ENCODE assay signal across 8 cellular contexts in genomic region chr5:56816546-56817081, GRCh38. TPM values are rescaled to one million over a fixed set of nuclear protein-coding genes. Genes with fewer than 3 reads are reported as not detected.
DNase-seq lines count a peak whose midpoint lies in the region; ATAC-seq, FAIRE-seq and TF ChIP-seq lines count a peak whose summit lies in the region.

No MANE protein-coding gene starts in this region.

- H3K36me3 ChIP-seq in CD8-positive, alpha-beta memory T cell (ENCODE audit: insufficient read depth, low read length), result no peaks in the 10 kb centered on the region
- no peaks in the 10 kb centered on the region for H3K36me3 ChIP-seq in uterus

- TF ChIP-seq POLR2A in uterus (IDR thresholded peaks at IDR 0.05), result no peak

- H3K36me3 Mint-ChIP-seq in CD8-positive, alpha-beta memory T cell, result peaks cover 0 to 18% (median 3%) of the 10 kb centered on the region in 3 donors

- peak overlapping the region; percentile 86 to 98 (median 94) for H3K27ac Mint-ChIP-seq in CD8-positive, alpha-beta memory T cell

- intact Hi-C loops in uterus (cut with DNase I; ENCODE audit: low total_unique reads), result no loop called here

- peak in 1 of 4 experiments; percentile 13 for TF ChIP-seq CTCF in uterus (IDR thresholded peaks at IDR 0.05)

- peak; percentile 49 for ATAC-seq in HG03354 (IDR thresholded peaks at IDR 0.05; ENCODE audit: poor library complexity, severe bottlenecking, unreplicated experiment)

- peaks cover 0 to 4% of the 10 kb centered on the region in 2 donors for H3K27me3 Mint-ChIP-seq in CD8-positive, alpha-beta memory T cell

- CTCF ChIA-PET in CD8-positive, alpha-beta memory T cell (lab: Charles Lee), result no interaction called here

- peaks cover 43 to 59% (median 58%) of the 10 kb centered on the region in 3 donors for H3K4me1 Mint-ChIP-seq in CD8-positive, alpha-beta memory T cell

- peak; percentile 50 to 73 (median 61) for DNase-seq in CD8-positive, alpha-beta memory T cell
- DNase-seq in GM19239 (ENCODE audit: insufficient read length, low spot score) (peak; percentile 51), RPMI8226 (peak; percentile 78), germinal center (ENCODE audit: low spot score) (peak; percentile 69), occipital lobe (lab: John Stamatoyannopoulos, UW) (peak; percentile 47), uterus (peak; percentile 36)
- peak; percentile 63 for DNase-seq in activated naive CD4-positive, alpha-beta T cell treated with Interleukin-2 at 50 U/mL for 16 hours

- H3K4me3 Mint-ChIP-seq in CD8-positive, alpha-beta memory T cell, result peak overlapping the region; percentile 86 to 98 (median 94)

- H3K27ac ChIP-seq in CD8-positive, alpha-beta memory T cell (ENCODE audit: low read depth, low read length), result peak overlapping the region; percentile 72
- H3K27ac ChIP-seq in uterus, result peak overlapping the region; percentile 92

- peak overlapping the region; percentile 84 for H3K4me3 ChIP-seq in CD8-positive, alpha-beta memory T cell (ENCODE audit: low read length)
- H3K4me3 ChIP-seq in uterus, result peak overlapping the region; percentile 65 to 74

- H3K9me3 Mint-ChIP-seq in CD8-positive, alpha-beta memory T cell, result no peaks in the 10 kb centered on the region

- no peaks in the 10 kb centered on the region for H3K9me3 ChIP-seq in CD8-positive, alpha-beta memory T cell (ENCODE audit: low read length)
- no peaks in the 10 kb centered on the region for H3K9me3 ChIP-seq in uterus

- FAIRE-seq in GM19239 (lab: Jason Lieb, UNC), result peak; percentile 57

- peaks cover 36% of the 10 kb centered on the region for H3K4me1 ChIP-seq in CD8-positive, alpha-beta memory T cell (ENCODE audit: insufficient read depth, low read length)
- peaks cover 0 to 8% of the 10 kb centered on the region in 2 donors for H3K4me1 ChIP-seq in uterus

- POLR2A ChIA-PET in CD8-positive, alpha-beta memory T cell (lab: Charles Lee), result no interaction called here

- no peaks in the 10 kb centered on the region for H3K27me3 ChIP-seq in CD8-positive, alpha-beta memory T cell (ENCODE audit: insufficient read depth, low read length, poor library complexity, severe bottlenecking)
- H3K27me3 ChIP-seq in uterus, result no peaks in the 10 kb centered on the region

RNA-seq across cellular contexts. Expression of gene MAP3K1, which starts 1.3 kb away (rescaled TPM):
- total RNA-seq in CD8-positive, alpha-beta memory T cell, result 10 to 100 TPM; 18.1 to 18.7 TPM
- polyA plus RNA-seq in CD8-positive, alpha-beta memory T cell, result 34.6 TPM
- 22.1 TPM for total RNA-seq in occipital lobe
- total RNA-seq in uterus, result 10 to 100 TPM in 3 of 4 donors, 1 to 10 TPM in 1; 9.0 to 95.3 (median 20.0) TPM

Comparison
In these comparisons a context has a peak if more than half of its experiments do, and no peak if none do; other contexts are left out.
1. Peak in every context shown above with its lines: DNase-seq, ATAC-seq, H3K4me3 ChIP-seq and H3K27ac ChIP-seq.